Comparison of ENCODE assay signal across 18 cellular contexts in genomic region chr7:128311003-128311402, GRCh38. TPM values are rescaled to one million over a fixed set of nuclear protein-coding genes. Genes with fewer than 3 reads are reported as not detected.
"Had no signal": no experiment of that assay in that cellular context is flagged by ENCODE, and none has a peak within 500 bp of the region (broad histone marks: within the 10 kb centered on the region; RNA-seq: fewer than 3 reads in every experiment).

No MANE protein-coding gene starts in this region.

- H3K9ac ChIP-seq: parathyroid adenoma had no signal

- H2AFZ ChIP-seq: parathyroid adenoma had no signal

- H3K4me1 ChIP-seq: adrenal gland, colonic mucosa, gastroesophageal sphincter, lower lobe of right lung, parathyroid adenoma, thyroid gland had no signal

- H3K4me3 ChIP-seq: adrenal gland, colonic mucosa, gastroesophageal sphincter, lower lobe of right lung, thyroid gland had no signal

- H3K9me3 ChIP-seq: adrenal gland, colonic mucosa, gastroesophageal sphincter, lower lobe of right lung, neutrophil, thyroid gland had no signal

- H3K27ac ChIP-seq: adrenal gland, colonic mucosa, gastroesophageal sphincter, lower lobe of right lung, neutrophil, parathyroid adenoma, thyroid gland had no signal

- ATAC-seq: activated CD4-positive, CD25-positive, alpha-beta regulatory T cell treated with anti-CD3 and anti-CD28 coated beads, Interleukin-2, amount 50 U/mL, for 24 hours; activated T-cell treated with anti-CD3 and anti-CD28 coated beads, Interleukin-2, amount 50 U/mL, for 4 hours; gastroesophageal sphincter; left colon; lower lobe of right lung; natural killer cell treated with Interleukin-12 subunit alpha and Interleukin-12 subunit beta and Interleukin-15 and Interleukin-18, amount 100 ng/mL, for 72 hours; sciatic nerve had no signal

- H3K79me2 ChIP-seq: parathyroid adenoma had no signal

- H3K27me3 ChIP-seq: adrenal gland, colonic mucosa, gastroesophageal sphincter, neutrophil, thyroid gland had no signal

- DNase-seq: activated CD4-positive, alpha-beta T cell treated with anti-CD3 and anti-CD28 coated beads, Interleukin-2, amount 10 ng/mL, durations not matched to agents 7 days and 5 days; activated CD8-positive, alpha-beta memory T cell treated with anti-CD3 and anti-CD28 coated beads, Interleukin-2, amount 50 U/mL, for 4 hours; activated naive CD4-positive, alpha-beta T cell treated with anti-CD3 and anti-CD28 coated beads, Interleukin-2, amount 10 ng/mL, durations not matched to agents 7 days and 5 days; activated T-cell treated with anti-CD3 and anti-CD28 coated beads, Interleukin-2, amount 50 U/mL, for 4 hours; adrenal gland; central memory CD4-positive, alpha-beta T cell; colonic mucosa; erythroblast; left colon; lower lobe of right lung; stimulated activated naive CD4-positive, alpha-beta T cell; thyroid gland had no signal

RNA-seq across cellular contexts. Expression of gene PRRT4, which starts 50.5 kb away (rescaled TPM):
- total RNA-seq: natural killer cell treated with Interleukin-12 subunit alpha and Interleukin-12 subunit beta and Interleukin-15 and Interleukin-18, amount 100 ng/mL, for 72 hours had no signal
